In the genomic region with DNA sequence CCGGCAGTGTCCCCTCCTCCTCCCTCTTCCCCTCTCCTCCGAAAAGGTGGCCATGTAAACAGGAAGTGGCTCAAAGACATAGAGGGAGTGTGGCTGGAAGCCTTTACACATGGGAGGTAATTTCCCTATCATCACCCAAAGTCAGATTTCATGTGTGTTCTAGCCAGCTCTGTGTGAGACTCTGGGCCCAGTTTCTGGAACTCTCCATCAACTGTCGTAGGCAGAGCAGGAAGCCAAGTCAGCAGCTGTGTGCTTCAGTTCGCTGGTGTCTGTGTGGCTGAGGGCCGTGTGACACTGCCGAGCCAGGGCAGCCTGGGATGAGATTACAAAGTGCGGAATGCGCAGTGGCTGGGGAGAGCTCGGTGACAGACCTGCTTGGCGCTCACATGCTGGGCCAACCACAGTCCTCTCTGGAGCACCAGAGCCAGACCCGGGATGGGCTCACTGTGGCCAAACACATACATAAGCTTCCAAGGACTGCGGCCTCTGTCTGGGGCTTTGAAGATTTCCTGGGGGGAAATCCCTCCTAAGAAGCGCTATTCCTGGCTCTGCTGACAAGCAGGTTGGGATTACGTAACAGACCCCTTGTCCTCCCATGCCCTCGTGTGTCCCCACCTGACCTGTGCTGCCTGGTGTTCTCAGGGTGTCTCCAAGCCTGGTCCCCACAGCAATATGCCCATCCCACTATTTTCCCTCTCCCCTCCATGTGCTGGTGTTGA, we compare ENCODE assay signal across 8 cellular contexts. TPM values are rescaled to one million over a fixed set of nuclear protein-coding genes. Genes with fewer than 3 reads are reported as not detected.
DNase-seq lines count a peak whose midpoint lies in the region; ATAC-seq and TF ChIP-seq lines count a peak whose summit lies in the region.

No MANE protein-coding gene starts in this region.

- peak overlapping the region; percentile 89 to 93 (median 91) for H3K27ac ChIP-seq in esophagus muscularis mucosa (replicated peaks in 1 of 4)

- no peak for TF ChIP-seq EP300 in esophagus muscularis mucosa (IDR thresholded peaks at IDR 0.05)

- H3K36me3 ChIP-seq in esophagus muscularis mucosa: peaks cover 0 to 16% (median 4%) of the 10 kb centered on the region in 4 donors

- no peaks in the 10 kb centered on the region for H3K27me3 ChIP-seq in esophagus muscularis mucosa

- WGBS in esophagus muscularis mucosa: 17% methylated on average over 5 of the region's 15 CpGs

- H3K4me1 Mint-ChIP-seq in nephron progenitor cell: peaks cover 55% of the 10 kb centered on the region

- peaks cover 47 to 70% (median 54%) of the 10 kb centered on the region in 4 donors for H3K4me1 ChIP-seq in esophagus muscularis mucosa

- TF ChIP-seq POLR2A in esophagus muscularis mucosa (IDR thresholded peaks at IDR 0.05; ENCODE audit: low read depth): no peak

- intact Hi-C loops in esophagus muscularis mucosa (cut with DNase I): no loop called here

- no peak for ATAC-seq in GM18498 (IDR thresholded peaks at IDR 0.05; ENCODE audit: unreplicated experiment)

- H3K4me3 Mint-ChIP-seq in nephron progenitor cell: peak overlapping the region; percentile 26

- H3K9me3 Mint-ChIP-seq in nephron progenitor cell: no peaks in the 10 kb centered on the region

- peak overlapping the region; percentile 98 for H3K27ac Mint-ChIP-seq in nephron progenitor cell

- H3K9me3 ChIP-seq in esophagus muscularis mucosa: no peaks in the 10 kb centered on the region

- no peak for TF ChIP-seq CTCF in esophagus muscularis mucosa (IDR thresholded peaks at IDR 0.05)
- no peak for TF ChIP-seq CTCF in nephron progenitor cell (IDR thresholded peaks at IDR 0.05)

- H3K4me3 ChIP-seq in esophagus muscularis mucosa: peak overlapping the region in 1 of 4 donors; percentile 11

- peak; percentile 59 for DNase-seq in AG08396 (ENCODE audit: low spot score)
- peak; percentile 89 for DNase-seq in NCI-H82 (lab: John Stamatoyannopoulos, UW)
- DNase-seq in esophagus muscularis mucosa (ENCODE audit: extremely low spot score): peak; percentile 93
- DNase-seq in nephron progenitor cell: peak; percentile 35
- DNase-seq in NCI-H1417 treated with DMSO at 0.1 percent for 48 hours (lab: John Stamatoyannopoulos, UW): no peak
- DNase-seq in stimulated activated CD4-positive, alpha-beta T cell treated with anti-CD3 and anti-CD28 coated beads, Interleukin-2, amount 100 ng/mL, for 48 hours: no peak
- no peak for DNase-seq in KG1 (lab: John Stamatoyannopoulos, UW)

- peaks cover 8% of the 10 kb centered on the region for H3K27me3 Mint-ChIP-seq in nephron progenitor cell (ENCODE audit: low read depth, poor library complexity)

- peaks cover 12% of the 10 kb centered on the region for H3K36me3 Mint-ChIP-seq in nephron progenitor cell (ENCODE audit: low read depth)

RNA-seq across cellular contexts. Expression of a gene that starts 50.7 kb away (rescaled TPM):
- 10 to 100 TPM in 3 of 4 donors, 1 to 10 TPM in 1; 9.1 to 34.3 (median 21.1) TPM for total RNA-seq in esophagus muscularis mucosa

Comparison
In these comparisons a context has a peak if more than half of its experiments do, and no peak if none do; other contexts are left out.
1. DNase-seq: peak in AG08396 (single experiment), NCI-H82 (single experiment), esophagus muscularis mucosa (single experiment) and nephron progenitor cell (single experiment); none in NCI-H1417 treated with DMSO at 0.1 percent for 48 hours (single experiment), stimulated activated CD4-positive, alpha-beta T cell treated with anti-CD3 and anti-CD28 coated beads, Interleukin-2, amount 100 ng/mL, for 48 hours (0 of 2) and KG1 (single experiment).